ENCODE assay signal across 1 cellular context in the genomic region with DNA sequence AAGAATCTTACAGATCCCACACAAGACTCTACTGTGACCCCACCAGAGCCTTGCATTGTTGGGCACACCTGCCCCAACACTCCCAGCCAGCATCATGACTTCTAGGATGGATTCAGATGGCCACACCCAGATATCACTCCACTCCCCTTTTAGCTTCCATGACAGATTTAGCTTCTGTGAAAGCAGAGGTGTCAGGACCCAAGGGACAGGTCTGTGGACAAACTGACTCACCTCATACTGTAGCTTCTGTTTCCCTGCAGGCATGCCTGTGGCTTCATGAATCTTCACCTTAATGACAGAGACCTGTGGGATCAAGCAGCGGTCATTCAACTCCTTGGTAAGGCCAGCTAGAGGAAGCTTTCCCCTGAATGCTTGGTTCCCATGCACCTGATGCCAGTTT.
TF ChIP-seq lines count a peak whose summit lies in the region.

No MANE protein-coding gene starts in this region.

TF ChIP-seq in SK-N-SH, 30 proteins besides CTCF, POLR2A, EP300 and RAD21:
- TF ChIP-seq FOXJ3 (CRISPR knock-in tag; IDR thresholded peaks at IDR 0.05), result no peak
- no peak for TF ChIP-seq YY1 (IDR thresholded peaks at IDR 0.05; ENCODE audit: low read depth)
- TF ChIP-seq TAF1 (IDR thresholded peaks at IDR 0.05; ENCODE audit: borderline replicate concordance, low read depth, low read length), result no peak
- no peak for TF ChIP-seq ELF1 (IDR thresholded peaks at IDR 0.05)
- no peak for TF ChIP-seq MXI1 (IDR thresholded peaks at IDR 0.05; ENCODE audit: low read depth, low read length)
- no peak for TF ChIP-seq SMC3 (IDR thresholded peaks at IDR 0.05; ENCODE audit: low read depth, low read length)
- no peak for TF ChIP-seq PBX3 (IDR thresholded peaks at IDR 0.05)
- TF ChIP-seq, protein P1, sequence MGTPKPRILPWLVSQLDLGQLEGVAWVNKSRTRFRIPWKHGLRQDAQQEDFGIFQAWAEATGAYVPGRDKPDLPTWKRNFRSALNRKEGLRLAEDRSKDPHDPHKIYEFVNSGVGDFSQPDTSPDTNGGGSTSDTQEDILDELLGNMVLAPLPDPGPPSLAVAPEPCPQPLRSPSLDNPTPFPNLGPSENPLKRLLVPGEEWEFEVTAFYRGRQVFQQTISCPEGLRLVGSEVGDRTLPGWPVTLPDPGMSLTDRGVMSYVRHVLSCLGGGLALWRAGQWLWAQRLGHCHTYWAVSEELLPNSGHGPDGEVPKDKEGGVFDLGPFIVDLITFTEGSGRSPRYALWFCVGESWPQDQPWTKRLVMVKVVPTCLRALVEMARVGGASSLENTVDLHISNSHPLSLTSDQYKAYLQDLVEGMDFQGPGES (IDR thresholded peaks at IDR 0.05; ENCODE audit: low read depth, low read length), result no peak
- no peak for TF ChIP-seq RCOR1 (IDR thresholded peaks at IDR 0.05; ENCODE audit: low read length)
- no peak for TF ChIP-seq USF1 (IDR thresholded peaks at IDR 0.05; ENCODE audit: borderline replicate concordance, low read depth)
- TF ChIP-seq NRF1 (IDR thresholded peaks at IDR 0.05; ENCODE audit: low read depth, low read length), result no peak
- no peak for TF ChIP-seq TEAD4 (IDR thresholded peaks at IDR 0.05; ENCODE audit: borderline replicate concordance, insufficient read depth)
- TF ChIP-seq FOSL2 (IDR thresholded peaks at IDR 0.05; ENCODE audit: borderline replicate concordance, low read depth), result no peak
- TF ChIP-seq GABPA (IDR thresholded peaks at IDR 0.05; ENCODE audit: low read depth), result no peak
- no peak for TF ChIP-seq SIN3A (IDR thresholded peaks at IDR 0.05; ENCODE audit: borderline replicate concordance, low read depth, low read length)
- no peak for TF ChIP-seq NFIC (IDR thresholded peaks at IDR 0.05; ENCODE audit: borderline replicate concordance)
- no peak for TF ChIP-seq EZH2phosphoT487 (IDR thresholded peaks at IDR 0.05; ENCODE audit: borderline replicate concordance, low read depth)
- no peak for TF ChIP-seq RXRA (IDR thresholded peaks at IDR 0.05; ENCODE audit: borderline replicate concordance, low read depth)
